ENCODE assay signal across 8 cellular contexts in genomic region chr1:88595355-88595754, GRCh38.
A peak's percentile ranks its signal among the peaks of the same experiment; 100 is the strongest.
DNase-seq lines count a peak whose midpoint lies in the region; ATAC-seq and TF ChIP-seq lines count a peak whose summit lies in the region.

No MANE protein-coding gene starts in this region.

- H3K27ac Mint-ChIP-seq in type B pancreatic cell = no peak overlapping the region

- no peaks in the 10 kb centered on the region for H3K36me3 Mint-ChIP-seq in type B pancreatic cell

- peak; percentile 56 for ATAC-seq in GM21717 (IDR thresholded peaks at IDR 0.05; ENCODE audit: unreplicated experiment)
- ATAC-seq in GM21619 (IDR thresholded peaks at IDR 0.05; ENCODE audit: unreplicated experiment) = no peak
- ATAC-seq in HG03520 (IDR thresholded peaks at IDR 0.05; ENCODE audit: unreplicated experiment) = no peak

- no peak overlapping the region for H3K4me3 Mint-ChIP-seq in type B pancreatic cell

- peak; percentile 23 for DNase-seq in Daoy (ENCODE audit: low read depth)
- DNase-seq in NCI-H69 (lab: John Stamatoyannopoulos, UW) = peak; percentile 5
- peak; percentile 34 to 52 for DNase-seq in erythroblast (lab: John Stamatoyannopoulos, UW)
- DNase-seq in type B pancreatic cell (ENCODE audit: extremely low spot score, unreplicated experiment) = no peak
- DNase-seq in posterior cingulate gyrus = no peak

- no peaks in the 10 kb centered on the region for H3K4me1 Mint-ChIP-seq in type B pancreatic cell (ENCODE audit: unreplicated experiment)

- peaks cover 11% of the 10 kb centered on the region for H3K9me3 Mint-ChIP-seq in type B pancreatic cell

- H3K27me3 Mint-ChIP-seq in type B pancreatic cell = peaks cover 5% of the 10 kb centered on the region

- intact Hi-C loops in posterior cingulate gyrus (cut with DNase I) = no loop called here

- no peak for TF ChIP-seq POLR2A in erythroblast (IDR thresholded peaks at IDR 0.05; ENCODE audit: low read length)

- peak; percentile 66 for TF ChIP-seq CTCF in type B pancreatic cell (conservative IDR thresholded peaks at IDR 0.05)

Comparison
In these comparisons a context has a peak if more than half of its experiments do, and no peak if none do; other contexts are left out.
1. DNase-seq: peak in Daoy (single experiment), NCI-H69 (single experiment) and erythroblast (2 of 2); none in type B pancreatic cell (single experiment) and posterior cingulate gyrus (0 of 10).